ENCODE assay signal across 1 cellular context in the genomic region with DNA sequence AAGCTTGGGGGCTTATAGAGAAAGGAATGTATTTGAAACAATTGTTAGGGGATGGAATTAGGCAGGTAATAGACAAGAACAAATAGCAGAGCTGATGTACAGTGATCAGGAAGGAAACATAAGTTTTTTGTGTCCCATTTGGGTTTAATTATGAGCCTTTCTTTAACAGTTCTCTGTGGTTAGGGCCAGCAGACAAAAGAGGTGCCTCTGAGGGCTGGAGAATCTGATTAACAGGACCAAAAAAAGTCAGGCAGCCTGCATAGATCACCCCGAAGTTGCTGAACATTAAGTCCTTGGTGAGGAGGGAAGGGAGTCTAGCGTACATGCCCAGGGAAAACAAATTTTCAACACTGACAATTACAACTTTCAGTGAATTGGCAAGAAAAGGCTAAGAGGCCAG.
TF ChIP-seq lines count a peak whose summit lies in the region.

No MANE protein-coding gene starts in this region.

TF ChIP-seq in GM23338, 12 proteins besides CTCF, POLR2A, EP300 and RAD21 (continued from another document):
- TF ChIP-seq, protein P1, sequence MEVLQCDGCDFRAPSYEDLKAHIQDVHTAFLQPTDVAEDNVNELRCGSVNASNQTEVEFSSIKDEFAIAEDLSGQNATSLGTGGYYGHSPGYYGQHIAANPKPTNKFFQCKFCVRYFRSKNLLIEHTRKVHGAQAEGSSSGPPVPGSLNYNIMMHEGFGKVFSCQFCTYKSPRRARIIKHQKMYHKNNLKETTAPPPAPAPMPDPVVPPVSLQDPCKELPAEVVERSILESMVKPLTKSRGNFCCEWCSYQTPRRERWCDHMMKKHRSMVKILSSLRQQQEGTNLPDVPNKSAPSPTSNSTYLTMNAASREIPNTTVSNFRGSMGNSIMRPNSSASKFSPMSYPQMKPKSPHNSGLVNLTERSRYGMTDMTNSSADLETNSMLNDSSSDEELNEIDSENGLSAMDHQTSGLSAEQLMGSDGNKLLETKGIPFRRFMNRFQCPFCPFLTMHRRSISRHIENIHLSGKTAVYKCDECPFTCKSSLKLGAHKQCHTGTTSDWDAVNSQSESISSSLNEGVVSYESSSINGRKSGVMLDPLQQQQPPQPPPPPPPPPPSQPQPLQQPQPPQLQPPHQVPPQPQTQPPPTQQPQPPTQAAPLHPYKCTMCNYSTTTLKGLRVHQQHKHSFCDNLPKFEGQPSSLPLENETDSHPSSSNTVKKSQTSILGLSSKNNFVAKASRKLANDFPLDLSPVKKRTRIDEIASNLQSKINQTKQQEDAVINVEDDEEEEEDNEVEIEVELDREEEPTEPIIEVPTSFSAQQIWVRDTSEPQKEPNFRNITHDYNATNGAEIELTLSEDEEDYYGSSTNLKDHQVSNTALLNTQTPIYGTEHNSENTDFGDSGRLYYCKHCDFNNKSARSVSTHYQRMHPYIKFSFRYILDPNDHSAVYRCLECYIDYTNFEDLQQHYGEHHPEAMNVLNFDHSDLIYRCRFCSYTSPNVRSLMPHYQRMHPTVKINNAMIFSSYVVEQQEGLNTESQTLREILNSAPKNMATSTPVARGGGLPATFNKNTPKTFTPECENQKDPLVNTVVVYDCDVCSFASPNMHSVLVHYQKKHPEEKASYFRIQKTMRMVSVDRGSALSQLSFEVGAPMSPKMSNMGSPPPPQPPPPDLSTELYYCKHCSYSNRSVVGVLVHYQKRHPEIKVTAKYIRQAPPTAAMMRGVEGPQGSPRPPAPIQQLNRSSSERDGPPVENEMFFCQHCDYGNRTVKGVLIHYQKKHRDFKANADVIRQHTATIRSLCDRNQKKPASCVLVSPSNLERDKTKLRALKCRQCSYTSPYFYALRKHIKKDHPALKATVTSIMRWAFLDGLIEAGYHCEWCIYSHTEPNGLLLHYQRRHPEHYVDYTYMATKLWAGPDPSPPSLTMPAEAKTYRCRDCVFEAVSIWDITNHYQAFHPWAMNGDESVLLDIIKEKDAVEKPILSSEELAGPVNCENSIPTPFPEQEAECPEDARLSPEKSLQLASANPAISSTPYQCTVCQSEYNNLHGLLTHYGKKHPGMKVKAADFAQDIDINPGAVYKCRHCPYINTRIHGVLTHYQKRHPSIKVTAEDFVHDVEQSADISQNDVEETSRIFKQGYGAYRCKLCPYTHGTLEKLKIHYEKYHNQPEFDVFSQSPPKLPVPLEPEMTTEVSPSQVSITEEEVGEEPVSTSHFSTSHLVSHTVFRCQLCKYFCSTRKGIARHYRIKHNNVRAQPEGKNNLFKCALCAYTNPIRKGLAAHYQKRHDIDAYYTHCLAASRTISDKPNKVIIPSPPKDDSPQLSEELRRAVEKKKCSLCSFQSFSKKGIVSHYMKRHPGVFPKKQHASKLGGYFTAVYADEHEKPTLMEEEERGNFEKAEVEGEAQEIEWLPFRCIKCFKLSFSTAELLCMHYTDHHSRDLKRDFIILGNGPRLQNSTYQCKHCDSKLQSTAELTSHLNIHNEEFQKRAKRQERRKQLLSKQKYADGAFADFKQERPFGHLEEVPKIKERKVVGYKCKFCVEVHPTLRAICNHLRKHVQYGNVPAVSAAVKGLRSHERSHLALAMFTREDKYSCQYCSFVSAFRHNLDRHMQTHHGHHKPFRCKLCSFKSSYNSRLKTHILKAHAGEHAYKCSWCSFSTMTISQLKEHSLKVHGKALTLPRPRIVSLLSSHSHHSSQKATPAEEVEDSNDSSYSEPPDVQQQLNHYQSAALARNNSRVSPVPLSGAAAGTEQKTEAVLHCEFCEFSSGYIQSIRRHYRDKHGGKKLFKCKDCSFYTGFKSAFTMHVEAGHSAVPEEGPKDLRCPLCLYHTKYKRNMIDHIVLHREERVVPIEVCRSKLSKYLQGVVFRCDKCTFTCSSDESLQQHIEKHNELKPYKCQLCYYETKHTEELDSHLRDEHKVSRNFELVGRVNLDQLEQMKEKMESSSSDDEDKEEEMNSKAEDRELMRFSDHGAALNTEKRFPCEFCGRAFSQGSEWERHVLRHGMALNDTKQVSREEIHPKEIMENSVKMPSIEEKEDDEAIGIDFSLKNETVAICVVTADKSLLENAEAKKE (CRISPR knock-in tag; IDR thresholded peaks at IDR 0.05), result no peak
- TF ChIP-seq EZH2phosphoT487 (IDR thresholded peaks at IDR 0.05; ENCODE audit: unreplicated experiment) (no peak), STAT1 (IDR thresholded peaks at IDR 0.05; ENCODE audit: unreplicated experiment) (no peak), EZH2 (IDR thresholded peaks at IDR 0.05; ENCODE audit: low read depth, unreplicated experiment) (no peak), JUNB (IDR thresholded peaks at IDR 0.05; ENCODE audit: unreplicated experiment) (no peak), NANOG (IDR thresholded peaks at IDR 0.05; ENCODE audit: borderline replicate concordance) (no peak), ZNF114 (CRISPR knock-in tag; IDR thresholded peaks at IDR 0.05) (no peak), ZNF331 (CRISPR knock-in tag; IDR thresholded peaks at IDR 0.05; ENCODE audit: low read depth) (no peak), CREB1 (CRISPR knock-in tag; IDR thresholded peaks at IDR 0.05; ENCODE audit: low read depth) (no peak)
- TF ChIP-seq, protein P2, sequence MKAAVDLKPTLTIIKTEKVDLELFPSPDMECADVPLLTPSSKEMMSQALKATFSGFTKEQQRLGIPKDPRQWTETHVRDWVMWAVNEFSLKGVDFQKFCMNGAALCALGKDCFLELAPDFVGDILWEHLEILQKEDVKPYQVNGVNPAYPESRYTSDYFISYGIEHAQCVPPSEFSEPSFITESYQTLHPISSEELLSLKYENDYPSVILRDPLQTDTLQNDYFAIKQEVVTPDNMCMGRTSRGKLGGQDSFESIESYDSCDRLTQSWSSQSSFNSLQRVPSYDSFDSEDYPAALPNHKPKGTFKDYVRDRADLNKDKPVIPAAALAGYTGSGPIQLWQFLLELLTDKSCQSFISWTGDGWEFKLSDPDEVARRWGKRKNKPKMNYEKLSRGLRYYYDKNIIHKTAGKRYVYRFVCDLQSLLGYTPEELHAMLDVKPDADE (IDR thresholded peaks at IDR 0.05), result no peak
- TF ChIP-seq, protein P3, sequence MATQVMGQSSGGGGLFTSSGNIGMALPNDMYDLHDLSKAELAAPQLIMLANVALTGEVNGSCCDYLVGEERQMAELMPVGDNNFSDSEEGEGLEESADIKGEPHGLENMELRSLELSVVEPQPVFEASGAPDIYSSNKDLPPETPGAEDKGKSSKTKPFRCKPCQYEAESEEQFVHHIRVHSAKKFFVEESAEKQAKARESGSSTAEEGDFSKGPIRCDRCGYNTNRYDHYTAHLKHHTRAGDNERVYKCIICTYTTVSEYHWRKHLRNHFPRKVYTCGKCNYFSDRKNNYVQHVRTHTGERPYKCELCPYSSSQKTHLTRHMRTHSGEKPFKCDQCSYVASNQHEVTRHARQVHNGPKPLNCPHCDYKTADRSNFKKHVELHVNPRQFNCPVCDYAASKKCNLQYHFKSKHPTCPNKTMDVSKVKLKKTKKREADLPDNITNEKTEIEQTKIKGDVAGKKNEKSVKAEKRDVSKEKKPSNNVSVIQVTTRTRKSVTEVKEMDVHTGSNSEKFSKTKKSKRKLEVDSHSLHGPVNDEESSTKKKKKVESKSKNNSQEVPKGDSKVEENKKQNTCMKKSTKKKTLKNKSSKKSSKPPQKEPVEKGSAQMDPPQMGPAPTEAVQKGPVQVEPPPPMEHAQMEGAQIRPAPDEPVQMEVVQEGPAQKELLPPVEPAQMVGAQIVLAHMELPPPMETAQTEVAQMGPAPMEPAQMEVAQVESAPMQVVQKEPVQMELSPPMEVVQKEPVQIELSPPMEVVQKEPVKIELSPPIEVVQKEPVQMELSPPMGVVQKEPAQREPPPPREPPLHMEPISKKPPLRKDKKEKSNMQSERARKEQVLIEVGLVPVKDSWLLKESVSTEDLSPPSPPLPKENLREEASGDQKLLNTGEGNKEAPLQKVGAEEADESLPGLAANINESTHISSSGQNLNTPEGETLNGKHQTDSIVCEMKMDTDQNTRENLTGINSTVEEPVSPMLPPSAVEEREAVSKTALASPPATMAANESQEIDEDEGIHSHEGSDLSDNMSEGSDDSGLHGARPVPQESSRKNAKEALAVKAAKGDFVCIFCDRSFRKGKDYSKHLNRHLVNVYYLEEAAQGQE (IDR thresholded peaks at IDR 0.05; ENCODE audit: unreplicated experiment), result no peak
TF ChIP-seq in GM23338: peak in this region for 0.
